In the genomic region with DNA sequence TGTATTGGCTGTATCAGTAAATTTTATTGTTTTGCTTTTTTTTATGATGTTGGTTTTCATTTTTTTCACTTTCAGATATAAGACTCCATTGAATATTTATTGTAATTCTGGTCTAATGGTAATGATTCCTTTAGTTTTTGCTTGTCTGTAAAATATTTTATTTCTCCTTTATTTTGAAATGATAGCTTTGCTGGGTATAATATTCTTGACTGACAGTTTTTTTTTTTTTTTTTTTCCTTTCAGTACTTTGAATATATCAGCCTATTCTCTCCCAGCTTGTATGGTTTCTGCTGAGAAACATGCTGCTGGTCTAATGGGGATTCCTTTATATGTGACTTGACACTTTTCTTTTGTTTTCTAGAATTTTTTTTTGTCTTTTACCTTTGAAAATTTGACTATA, we compare ENCODE assay signal across 20 cellular contexts.
DNase-seq lines count a peak whose midpoint lies in the region; ATAC-seq, FAIRE-seq and TF ChIP-seq lines count a peak whose summit lies in the region.
"Had no signal": no experiment of that assay in that cellular context is flagged by ENCODE, and none has a peak within 500 bp of the region (broad histone marks: within the 10 kb centered on the region; RNA-seq: fewer than 3 reads in every experiment).

No MANE protein-coding gene starts in this region.

- no peak overlapping the region for H3K23ac ChIP-seq in mesenchymal stem cell (ENCODE audit: low read length in 2 of 2)

- no peak overlapping the region for H2BK12ac ChIP-seq in mesenchymal stem cell (ENCODE audit: low read length in 2 of 2)

- no peak for ATAC-seq in HG03196 (IDR thresholded peaks at IDR 0.05; ENCODE audit: unreplicated experiment)
- no peak for ATAC-seq in HG03025 (IDR thresholded peaks at IDR 0.05; ENCODE audit: low FRiP score, unreplicated experiment)
- no peak for ATAC-seq in upper lobe of left lung (ENCODE audit: low FRiP score in 2 of 2)

- no peak overlapping the region for H3K18ac ChIP-seq in mesenchymal stem cell (ENCODE audit: low read depth in 1 of 2, low read length in 2 of 2)

- no peak for DNase-seq in adipocyte (ENCODE audit: low read depth)
- DNase-seq in mesenchymal stem cell, result no peak
- DNase-seq in upper lobe of left lung, result no peak
- DNase-seq: AML-193; Caco-2; CD4-positive, alpha-beta T cell; GM23248; HFFc6 had no signal

- H3K4me2 ChIP-seq in mesenchymal stem cell (ENCODE audit: low read length, poor library complexity, severe bottlenecking), result no peak overlapping the region
- H3K4me2 ChIP-seq: KMS-11 had no signal

- no peak overlapping the region for H4K91ac ChIP-seq in mesenchymal stem cell (ENCODE audit: low read length)

- H3K27me3 ChIP-seq in adipocyte (replicated peaks; ENCODE audit: control insufficient read depth, insufficient read depth, low read length), result no peaks in the 10 kb centered on the region
- no peaks in the 10 kb centered on the region for H3K27me3 ChIP-seq in mesenchymal stem cell (ENCODE audit: control insufficient read depth in 1 of 2, insufficient read depth in 1 of 2, low read length in 2 of 2)
- H3K27me3 ChIP-seq in upper lobe of left lung, result no peaks in the 10 kb centered on the region

- POLR2A ChIA-PET in HEK293 (lab: Yijun Ruan, JAX), result no interaction called here

- H4K8ac ChIP-seq in mesenchymal stem cell (ENCODE audit: low read length), result no peak overlapping the region

- no peak for TF ChIP-seq EP300 in upper lobe of left lung (IDR thresholded peaks at IDR 0.05)

- H2BK5ac ChIP-seq in mesenchymal stem cell (ENCODE audit: low read depth, low read length, poor library complexity, severe bottlenecking), result peak overlapping the region; percentile 57

- H3K9me3 ChIP-seq in HEK293 (ENCODE audit: control insufficient read depth, insufficient read depth, low read depth, low read length) (no peaks in the 10 kb centered on the region), adipocyte (ENCODE audit: control insufficient read depth, low read length) (peaks cover 45% of the 10 kb centered on the region), mesenchymal stem cell (ENCODE audit: control insufficient read depth, low read length) (peaks cover 63% of the 10 kb centered on the region), upper lobe of left lung (peaks cover 3 to 23% (median 15%) of the 10 kb centered on the region in 4 donors)
- H3K9me3 ChIP-seq: HAP-1 had no signal

- no peak overlapping the region for H2BK120ac ChIP-seq in mesenchymal stem cell (ENCODE audit: low read depth, low read length)

- no peak overlapping the region for H2BK15ac ChIP-seq in mesenchymal stem cell (ENCODE audit: low read depth, poor library complexity, severe bottlenecking)

- H2AK5ac ChIP-seq in mesenchymal stem cell (ENCODE audit: low read length, severe bottlenecking), result no peak overlapping the region

- H3K36me3 ChIP-seq in HEK293 (ENCODE audit: control insufficient read depth in 2 of 2, insufficient read depth in 1 of 2, low read length in 2 of 2) (no peaks in the 10 kb centered on the region), adipocyte (ENCODE audit: control insufficient read depth, insufficient read depth, low read length, severe bottlenecking) (no peaks in the 10 kb centered on the region), mesenchymal stem cell (ENCODE audit: control insufficient read depth in 1 of 2, insufficient read depth in 2 of 2, low read depth in 1 of 2, low read length in 2 of 2) (peaks cover 0 to 5% of the 10 kb centered on the region in 2 experiments), upper lobe of left lung (no peaks in the 10 kb centered on the region)
- H3K36me3 ChIP-seq: HAP-1 had no signal

- H3K9ac ChIP-seq in adipocyte (ENCODE audit: low read length), result no peak overlapping the region
- H3K9ac ChIP-seq in mesenchymal stem cell (ENCODE audit: low read length), result no peak overlapping the region
- H3K9ac ChIP-seq: GM23248, KMS-11 had no signal

- H3K14ac ChIP-seq in mesenchymal stem cell (ENCODE audit: low read length in 2 of 2), result no peak overlapping the region

- TF ChIP-seq CTCF in HEK293 (tag by site-specific recombination; IDR thresholded peaks at IDR 0.05), result no peak
- TF ChIP-seq CTCF in upper lobe of left lung (IDR thresholded peaks at IDR 0.05), result no peak

- H3K79me1 ChIP-seq in mesenchymal stem cell (replicated peaks; ENCODE audit: low read length, poor library complexity, severe bottlenecking), result peaks cover 8% of the 10 kb centered on the region

- H3K4me1 ChIP-seq in HEK293 (ENCODE audit: control insufficient read depth, insufficient read depth, low read length) (no peaks in the 10 kb centered on the region; the same call in 1 of the 2 replicates), adipocyte (ENCODE audit: control insufficient read depth, insufficient read depth, low read length) (peaks cover 8% of the 10 kb centered on the region), mesenchymal stem cell (ENCODE audit: control insufficient read depth, insufficient read depth, low read depth, low read length) (no peaks in the 10 kb centered on the region), upper lobe of left lung (peaks cover 0 to 9% (median 7%) of the 10 kb centered on the region in 4 donors)
- H3K4me1 ChIP-seq: HAP-1 had no signal

- H2AFZ ChIP-seq in mesenchymal stem cell (ENCODE audit: low read depth, low read length), result no peak overlapping the region
- H2AFZ ChIP-seq: GM23248 had no signal

- peak; percentile 86 for FAIRE-seq in A204.1 (lab: Jason Lieb, UNC)
- FAIRE-seq: D721Med, G401.6, GM12892, GM18507, HTR-8/SVneo had no signal

- H3K27ac ChIP-seq in HEK293 (ENCODE audit: extremely low read depth, low read depth, low read length), result no peak overlapping the region
- no peak overlapping the region for H3K27ac ChIP-seq in mesenchymal stem cell (ENCODE audit: low read length, poor library complexity, severe bottlenecking)
- no peak overlapping the region for H3K27ac ChIP-seq in upper lobe of left lung
- H3K27ac ChIP-seq: C4-2B, GM23248, KMS-11 had no signal

- no peak overlapping the region for H3K4ac ChIP-seq in mesenchymal stem cell (ENCODE audit: low read depth in 1 of 2, low read length in 2 of 2)

- H3K4me3 ChIP-seq in HEK293 (ENCODE audit: low read depth, low read length), result no peak overlapping the region
- H3K4me3 ChIP-seq in adipocyte (ENCODE audit: low read length), result peak overlapping the region; percentile 1
- peak overlapping the region in 1 of 2 experiments; percentile 33 for H3K4me3 ChIP-seq in mesenchymal stem cell (ENCODE audit: insufficient read depth in 1 of 2, low read depth in 1 of 2, low read length in 2 of 2)
- no peak overlapping the region for H3K4me3 ChIP-seq in upper lobe of left lung
- H3K4me3 ChIP-seq: GM23248, HAP-1 had no signal

- CTCF ChIA-PET in HEK293 (lab: Yijun Ruan, JAX), result interaction anchor here (0.6 kb wide), 1 partner anchor 9 kb away, joined by 3 read pairs; no protein-coding TSS in a partner anchor

- TF ChIP-seq POLR2A in upper lobe of left lung (IDR thresholded peaks at IDR 0.05), result no peak

TF ChIP-seq in HEK293, 187 proteins besides CTCF, POLR2A, EP300 and RAD21:
- TF ChIP-seq ZNF830 (tag by site-specific recombination; IDR thresholded peaks at IDR 0.05; ENCODE audit: low read depth) (no peak), SETDB1 (IDR thresholded peaks at IDR 0.05; ENCODE audit: insufficient read length, low read length) (peak; percentile 93), ZXDB (tag by site-specific recombination; IDR thresholded peaks at IDR 0.05) (no peak), ZNF791 (tag by site-specific recombination; IDR thresholded peaks at IDR 0.05) (0 out of 2 replicates have a peak, but pooled peaks have one; percentile 15)
- TF ChIP-seq, protein P1, sequence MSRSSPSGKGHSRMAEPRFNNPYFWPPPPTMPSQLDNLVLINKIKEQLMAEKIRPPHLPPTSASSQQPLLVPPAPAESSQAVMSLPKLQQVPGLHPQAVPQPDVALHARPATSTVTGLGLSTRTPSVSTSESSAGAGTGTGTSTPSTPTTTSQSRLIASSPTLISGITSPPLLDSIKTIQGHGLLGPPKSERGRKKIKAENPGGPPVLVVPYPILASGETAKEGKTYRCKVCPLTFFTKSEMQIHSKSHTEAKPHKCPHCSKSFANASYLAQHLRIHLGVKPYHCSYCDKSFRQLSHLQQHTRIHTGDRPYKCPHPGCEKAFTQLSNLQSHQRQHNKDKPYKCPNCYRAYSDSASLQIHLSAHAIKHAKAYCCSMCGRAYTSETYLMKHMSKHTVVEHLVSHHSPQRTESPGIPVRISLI (tag by site-specific recombination; IDR thresholded peaks at IDR 0.05), result peak; percentile 56; the same call in 1 of the 2 replicates
